In genomic region chr2:189115126-189115525, GRCh38 we compare ENCODE assay signal across 11 cellular contexts.
DNase-seq lines count a peak whose midpoint lies in the region; ATAC-seq and TF ChIP-seq lines count a peak whose summit lies in the region.
"Had no signal": no experiment of that assay in that cellular context is flagged by ENCODE, and none has a peak within 500 bp of the region (broad histone marks: within the 10 kb centered on the region; RNA-seq: fewer than 3 reads in every experiment).

No MANE protein-coding gene starts in this region.

- H3K27ac Mint-ChIP-seq in brain = peak overlapping the region in 2 of 5 experiments; percentile 9 to 53
- peak overlapping the region; percentile 61 for H3K27ac Mint-ChIP-seq in mesothelial cell of epicardium
- no peak overlapping the region for H3K27ac Mint-ChIP-seq in activated naive CD8-positive, alpha-beta T cell treated with anti-CD3 and anti-CD28 coated beads, Interleukin-2, amount 50 U/mL, for 24 hours
- H3K27ac Mint-ChIP-seq: progenitor cell of endocrine pancreas; T-helper 2 cell treated with Interferon-gamma antibody and Interleukin-4, amounts not matched to agents 5 μg/mL and 100 μg/mL, for 36 hours had no signal

- peak; percentile 33 to 56 for TF ChIP-seq CTCF in brain (conservative IDR thresholded peaks at IDR 0.05)
- TF ChIP-seq CTCF in mesothelial cell of epicardium (IDR thresholded peaks at IDR 0.05; ENCODE audit: unreplicated experiment) = no peak

- H3K4me1 Mint-ChIP-seq in brain = peaks cover 23% of the 10 kb centered on the region
- peaks cover 47% of the 10 kb centered on the region for H3K4me1 Mint-ChIP-seq in mesothelial cell of epicardium
- H3K4me1 Mint-ChIP-seq in activated naive CD8-positive, alpha-beta T cell treated with anti-CD3 and anti-CD28 coated beads, Interleukin-2, amount 50 U/mL, for 24 hours = peaks cover 24% of the 10 kb centered on the region

- DNase-seq in EH (ENCODE audit: low read depth) = peak; percentile 43
- peak; percentile 55 for DNase-seq in LHCN-M2 (ENCODE audit: low read depth)
- no peak for DNase-seq in mesothelial cell of epicardium (ENCODE audit: low spot score in 2 of 2, unreplicated experiment in 2 of 2)
- DNase-seq in activated effector memory CD4-positive, alpha-beta T cell treated with anti-CD3 and anti-CD28 coated beads, Interleukin-2, amount 50 U/mL, for 16 hours = no peak
- DNase-seq in activated naive CD8-positive, alpha-beta T cell treated with anti-CD3 and anti-CD28 coated beads, Interleukin-2, amount 50 U/mL, for 24 hours = no peak
- DNase-seq in NCI-H524 treated with DMSO at 0.1 percent for 48 hours (lab: John Stamatoyannopoulos, UW) = no peak
- DNase-seq: activated T-cell treated with anti-CD3 and anti-CD28 coated beads, Interleukin-2, amount 50 U/mL, for 4 hours had no signal

- H3K9me3 Mint-ChIP-seq in brain = no peaks in the 10 kb centered on the region
- H3K9me3 Mint-ChIP-seq in mesothelial cell of epicardium = no peaks in the 10 kb centered on the region
- no peaks in the 10 kb centered on the region for H3K9me3 Mint-ChIP-seq in activated naive CD8-positive, alpha-beta T cell treated with anti-CD3 and anti-CD28 coated beads, Interleukin-2, amount 50 U/mL, for 24 hours
- H3K9me3 Mint-ChIP-seq: activated T-cell treated with anti-CD3 and anti-CD28 coated beads, Interleukin-2, amount 50 U/mL, for 4 hours; T-helper 2 cell treated with Interferon-gamma antibody and Interleukin-4, amounts not matched to agents 5 μg/mL and 100 μg/mL, for 36 hours had no signal

- no peak overlapping the region for H3K4me3 Mint-ChIP-seq in brain
- no peak overlapping the region for H3K4me3 Mint-ChIP-seq in mesothelial cell of epicardium
- no peak overlapping the region for H3K4me3 Mint-ChIP-seq in activated naive CD8-positive, alpha-beta T cell treated with anti-CD3 and anti-CD28 coated beads, Interleukin-2, amount 50 U/mL, for 24 hours
- H3K4me3 Mint-ChIP-seq: activated T-cell treated with anti-CD3 and anti-CD28 coated beads, Interleukin-2, amount 50 U/mL, for 4 hours; T-helper 2 cell treated with Interferon-gamma antibody and Interleukin-4, amounts not matched to agents 5 μg/mL and 100 μg/mL, for 36 hours had no signal

- H3K36me3 Mint-ChIP-seq in brain (no peaks in the 10 kb centered on the region), mesothelial cell of epicardium (no peaks in the 10 kb centered on the region)
- no peaks in the 10 kb centered on the region for H3K36me3 Mint-ChIP-seq in activated naive CD8-positive, alpha-beta T cell treated with anti-CD3 and anti-CD28 coated beads, Interleukin-2, amount 50 U/mL, for 24 hours (ENCODE audit: low read depth)

- no peaks in the 10 kb centered on the region for H3K27me3 Mint-ChIP-seq in brain
- H3K27me3 Mint-ChIP-seq in mesothelial cell of epicardium (ENCODE audit: low read depth) = no peaks in the 10 kb centered on the region
- peaks cover 7% of the 10 kb centered on the region for H3K27me3 Mint-ChIP-seq in activated naive CD8-positive, alpha-beta T cell treated with anti-CD3 and anti-CD28 coated beads, Interleukin-2, amount 50 U/mL, for 24 hours
- H3K27me3 Mint-ChIP-seq: progenitor cell of endocrine pancreas had no signal

- ATAC-seq in HG02759 (IDR thresholded peaks at IDR 0.05; ENCODE audit: unreplicated experiment) = no peak
- ATAC-seq in activated naive CD8-positive, alpha-beta T cell treated with anti-CD3 and anti-CD28 coated beads, Interleukin-2, amount 50 U/mL, for 24 hours = no peak
- ATAC-seq: activated T-cell treated with anti-CD3 and anti-CD28 coated beads, Interleukin-2, amount 50 U/mL, for 4 hours had no signal

Comparison
In these comparisons a context has a peak if more than half of its experiments do, and no peak if none do; other contexts are left out.
1. DNase-seq: peak in EH (single experiment) and LHCN-M2 (single experiment); none in mesothelial cell of epicardium (0 of 2), activated effector memory CD4-positive, alpha-beta T cell treated with anti-CD3 and anti-CD28 coated beads, Interleukin-2, amount 50 U/mL, for 16 hours (single experiment), activated naive CD8-positive, alpha-beta T cell treated with anti-CD3 and anti-CD28 coated beads, Interleukin-2, amount 50 U/mL, for 24 hours (single experiment) and NCI-H524 treated with DMSO at 0.1 percent for 48 hours (single experiment).